8 cellular contexts compared by ENCODE assay signal in genomic region chr2:68734688-68735525, GRCh38. TPM values are rescaled to one million over a fixed set of nuclear protein-coding genes. Genes with fewer than 3 reads are reported as not detected.
DNase-seq lines count a peak whose midpoint lies in the region; ATAC-seq and TF ChIP-seq lines count a peak whose summit lies in the region.

Gene ARHGAP25 (plus strand): TSS chr2:68734811. CDS start chr2:68735200, 389 bp downstream.

- DNase-seq in GDM1 (lab: John Stamatoyannopoulos, UW), result peak; percentile 87
- DNase-seq in NB4 (ENCODE audit: low read depth), result peak; percentile 89
- DNase-seq in activated naive CD8-positive, alpha-beta T cell treated with anti-CD3 and anti-CD28 coated beads for 36 hours, result peak; percentile 61
- peak; percentile 79 for DNase-seq in naive B cell
- no peak for DNase-seq in DMS 273 treated with DMSO at 0.1 percent for 48 hours (lab: John Stamatoyannopoulos, UW)
- no peak for DNase-seq in NCI-H2227 (lab: John Stamatoyannopoulos, UW; ENCODE audit: unreplicated experiment)
- DNase-seq in HCEC 1CT, result no peak

- peaks cover 12% of the 10 kb centered on the region for H3K36me3 Mint-ChIP-seq in activated naive CD8-positive, alpha-beta T cell treated with anti-CD3 and anti-CD28 coated beads for 36 hours
- H3K36me3 Mint-ChIP-seq in naive B cell, result no peaks in the 10 kb centered on the region

- no peak within 1 kb of the TSS for H3K4me3 Mint-ChIP-seq in activated naive CD8-positive, alpha-beta T cell treated with anti-CD3 and anti-CD28 coated beads for 36 hours
- H3K4me3 Mint-ChIP-seq in naive B cell, result no peak within 1 kb of the TSS

- no peak for TF ChIP-seq CTCF in NB4 (IDR thresholded peaks at IDR 0.05; ENCODE audit: low read depth, low read length)

- TF ChIP-seq POLR2A in NB4 (IDR thresholded peaks at IDR 0.05; ENCODE audit: extremely low read depth, insufficient read length), result peak; percentile 34

- no peaks in the 10 kb centered on the region for H3K9me3 Mint-ChIP-seq in activated naive CD8-positive, alpha-beta T cell treated with anti-CD3 and anti-CD28 coated beads for 36 hours
- H3K9me3 Mint-ChIP-seq in naive B cell, result no peaks in the 10 kb centered on the region

- H3K4me1 Mint-ChIP-seq in activated naive CD8-positive, alpha-beta T cell treated with anti-CD3 and anti-CD28 coated beads for 36 hours, result peaks cover 30% of the 10 kb centered on the region
- peaks cover 42 to 47% (median 43%) of the 10 kb centered on the region in 3 donors for H3K4me1 Mint-ChIP-seq in naive B cell

- H3K27ac Mint-ChIP-seq in activated naive CD8-positive, alpha-beta T cell treated with anti-CD3 and anti-CD28 coated beads for 36 hours, result no peak within 1 kb of the TSS
- no peak within 1 kb of the TSS for H3K27ac Mint-ChIP-seq in naive B cell

- ATAC-seq in GM21619 (IDR thresholded peaks at IDR 0.05; ENCODE audit: unreplicated experiment) (peak; percentile 56), naive B cell (ENCODE audit: low read depth in 2 of 2) (peak; percentile 77 to 78)

- peak within 1 kb of the TSS; percentile 75 for H3K4me3 ChIP-seq in NB4 (ENCODE audit: low read depth, low read length)

- no peaks in the 10 kb centered on the region for H3K27me3 Mint-ChIP-seq in activated naive CD8-positive, alpha-beta T cell treated with anti-CD3 and anti-CD28 coated beads for 36 hours
- no peaks in the 10 kb centered on the region for H3K27me3 Mint-ChIP-seq in naive B cell

RNA-seq across cellular contexts. Expression of gene ARHGAP25, which starts in this region (rescaled TPM):
- total RNA-seq in activated naive CD8-positive, alpha-beta T cell treated with anti-CD3 and anti-CD28 coated beads for 36 hours, result 10 to 100 TPM; 47.4 to 51.0 TPM
- 100 to 1,000 TPM in 4 of 6 donors, 10 to 100 TPM in 2; 45.1 to 164 (median 107) TPM for polyA plus RNA-seq in naive B cell (ENCODE audit: low read depth in 6 of 6)

Comparison
In these comparisons a context has a peak if more than half of its experiments do, and no peak if none do; other contexts are left out.
1. DNase-seq: peak in GDM1 (single experiment), NB4 (single experiment), activated naive CD8-positive, alpha-beta T cell treated with anti-CD3 and anti-CD28 coated beads for 36 hours (single experiment) and naive B cell (single experiment); none in DMS 273 treated with DMSO at 0.1 percent for 48 hours (single experiment), NCI-H2227 (single experiment) and HCEC 1CT (single experiment).